Comparison of ENCODE assay signal across 42 cellular contexts in the genomic region with DNA sequence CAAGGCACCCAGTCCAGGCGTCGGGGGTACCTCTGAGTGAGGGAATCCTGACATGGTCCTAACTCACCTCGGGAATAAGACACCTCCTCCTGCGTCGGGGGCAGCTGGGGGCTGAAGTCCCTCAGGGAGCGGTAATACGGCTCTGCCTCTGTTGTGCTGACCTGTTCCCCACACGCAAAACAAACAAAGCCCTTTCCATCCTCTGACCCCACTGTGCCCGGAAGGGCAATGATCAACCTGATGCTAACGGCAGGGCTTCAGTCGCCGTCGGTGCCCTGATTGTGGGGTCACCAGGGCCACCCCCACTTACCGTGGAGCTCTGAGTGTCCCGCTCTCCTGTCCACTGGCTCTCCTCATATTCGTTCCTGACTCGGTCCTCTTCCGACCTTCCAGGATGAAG. TPM values are rescaled to one million over a fixed set of nuclear protein-coding genes. Genes with fewer than 3 reads are reported as not detected.
"Had no signal": no experiment of that assay in that cellular context is flagged by ENCODE, and none has a peak within 500 bp of the region (broad histone marks: within the 10 kb centered on the region; RNA-seq: fewer than 3 reads in every experiment).

No MANE protein-coding gene starts in this region.

- H3K27ac ChIP-seq: adrenal gland, ascending aorta, brain microvascular endothelial cell, breast epithelium, cardiac muscle cell had no signal

- ATAC-seq: activated naive CD4-positive, alpha-beta T cell treated with anti-CD3 and anti-CD28 coated beads, Interleukin-2, amount 50 U/mL, for 72 hours; activated naive CD8-positive, alpha-beta T cell treated with anti-CD3 and anti-CD28 coated beads, Interleukin-2, amount 50 U/mL, for 24 hours; activated T-cell treated with anti-CD3 and anti-CD28 coated beads, Interleukin-2, amount 50 U/mL, for 4 hours; activated T-cell treated with anti-CD3 and anti-CD28 coated beads, Interleukin-2, amount 50 U/mL, for 72 hours; activated T-helper 17 cell treated with anti-CD3 and anti-CD28 coated beads, Interleukin-2, amount 50 U/mL, for 72 hours had no signal

- H3K27ac Mint-ChIP-seq: activated naive CD4-positive, alpha-beta T cell treated with anti-CD3 and anti-CD28 coated beads for 36 hours; activated naive CD4-positive, alpha-beta T cell treated with anti-CD3 and anti-CD28 coated beads, Interleukin-2, amount 10 ng/mL, durations not matched to agents 7 days and 5 days; activated naive CD4-positive, alpha-beta T cell treated with anti-CD3 and anti-CD28 coated beads, Interleukin-2, amount 50 U/mL, for 24 hours; activated naive CD4-positive, alpha-beta T cell treated with anti-CD3 and anti-CD28 coated beads, Interleukin-2, amount 50 U/mL, for 72 hours; activated naive CD8-positive, alpha-beta T cell; activated naive CD8-positive, alpha-beta T cell treated with anti-CD3 and anti-CD28 coated beads for 36 hours; activated naive CD8-positive, alpha-beta T cell treated with anti-CD3 and anti-CD28 coated beads, Interleukin-2, amount 10 ng/mL, durations not matched to agents 7 days and 5 days; activated naive CD8-positive, alpha-beta T cell treated with anti-CD3 and anti-CD28 coated beads, Interleukin-2, amount 50 U/mL, for 24 hours; activated T-cell treated with anti-CD3 and anti-CD28 coated beads, Interleukin-2, amount 50 U/mL, for 24 hours; activated T-cell treated with anti-CD3 and anti-CD28 coated beads, Interleukin-2, amount 50 U/mL, for 72 hours; activated T-helper 1 cell treated with anti-CD3 and anti-CD28 coated beads, Interleukin-12 subunit alpha, Interleukin-12 subunit beta, Interleukin-2, Interleukin-4 antibody, amounts not matched to agents 30 ng/mL and 10 ng/mL and 1 ng/mL, durations not matched to agents 14 hours and 24 hours and 36 hours; activated T-helper 17 cell treated with anti-CD3 and anti-CD28 coated beads, Interleukin-2, amount 50 U/mL, for 72 hours; activated T-helper 2 cell treated with anti-CD3 and anti-CD28 coated beads, Interferon-gamma antibody, Interleukin-2, Interleukin-4, amounts not matched to agents 10 μg/mL and 5 μg/mL and 100 μg/mL, durations not matched to agents 14 hours and 24 hours and 36 hours; brain had no signal

- H3K4me3 ChIP-seq: adrenal gland, ascending aorta, body of pancreas, breast epithelium, cardiac muscle cell had no signal

- H3K36me3 Mint-ChIP-seq: activated naive CD4-positive, alpha-beta T cell treated with anti-CD3 and anti-CD28 coated beads, Interleukin-2, amount 10 ng/mL, durations not matched to agents 7 days and 5 days; activated naive CD4-positive, alpha-beta T cell treated with anti-CD3 and anti-CD28 coated beads, Interleukin-2, amount 50 U/mL, for 24 hours; activated naive CD4-positive, alpha-beta T cell treated with anti-CD3 and anti-CD28 coated beads, Interleukin-2, amount 50 U/mL, for 72 hours; activated naive CD8-positive, alpha-beta T cell; activated naive CD8-positive, alpha-beta T cell treated with anti-CD3 and anti-CD28 coated beads for 36 hours; activated naive CD8-positive, alpha-beta T cell treated with anti-CD3 and anti-CD28 coated beads, Interleukin-2, amount 10 ng/mL, durations not matched to agents 7 days and 5 days; brain had no signal

- H3K4me1 Mint-ChIP-seq: activated naive CD4-positive, alpha-beta T cell treated with anti-CD3 and anti-CD28 coated beads, Interleukin-2, amount 10 ng/mL, durations not matched to agents 7 days and 5 days; activated naive CD4-positive, alpha-beta T cell treated with anti-CD3 and anti-CD28 coated beads, Interleukin-2, amount 50 U/mL, for 24 hours; activated naive CD8-positive, alpha-beta T cell treated with anti-CD3 and anti-CD28 coated beads for 36 hours; activated naive CD8-positive, alpha-beta T cell treated with anti-CD3 and anti-CD28 coated beads, Interleukin-2, amount 10 ng/mL, durations not matched to agents 7 days and 5 days; activated naive CD8-positive, alpha-beta T cell treated with anti-CD3 and anti-CD28 coated beads, Interleukin-2, amount 50 U/mL, for 24 hours; activated T-helper 17 cell treated with anti-CD3 and anti-CD28 coated beads, Interleukin-2, amount 50 U/mL, for 72 hours; brain; central memory CD8-positive, alpha-beta T cell had no signal

- H3K4me1 ChIP-seq: adrenal gland, ascending aorta, breast epithelium had no signal

- H3K36me3 ChIP-seq: adrenal gland, ascending aorta, brain microvascular endothelial cell, breast epithelium, cardiac muscle cell had no signal

- H3K9me3 Mint-ChIP-seq: activated naive CD4-positive, alpha-beta T cell treated with anti-CD3 and anti-CD28 coated beads for 36 hours; activated naive CD4-positive, alpha-beta T cell treated with anti-CD3 and anti-CD28 coated beads, Interleukin-2, amount 10 ng/mL, durations not matched to agents 7 days and 5 days; activated naive CD4-positive, alpha-beta T cell treated with anti-CD3 and anti-CD28 coated beads, Interleukin-2, amount 50 U/mL, for 24 hours; activated naive CD4-positive, alpha-beta T cell treated with anti-CD3 and anti-CD28 coated beads, Interleukin-2, amount 50 U/mL, for 72 hours; activated naive CD8-positive, alpha-beta T cell treated with anti-CD3 and anti-CD28 coated beads for 36 hours; activated naive CD8-positive, alpha-beta T cell treated with anti-CD3 and anti-CD28 coated beads, Interleukin-2, amount 10 ng/mL, durations not matched to agents 7 days and 5 days; activated naive CD8-positive, alpha-beta T cell treated with anti-CD3 and anti-CD28 coated beads, Interleukin-2, amount 50 U/mL, for 24 hours; activated T-cell treated with anti-CD3 and anti-CD28 coated beads, Interleukin-2, amount 50 U/mL, for 24 hours; activated T-cell treated with anti-CD3 and anti-CD28 coated beads, Interleukin-2, amount 50 U/mL, for 4 hours; activated T-cell treated with anti-CD3 and anti-CD28 coated beads, Interleukin-2, amount 50 U/mL, for 72 hours; activated T-helper 1 cell treated with anti-CD3 and anti-CD28 coated beads, Interleukin-12 subunit alpha, Interleukin-12 subunit beta, Interleukin-2, Interleukin-4 antibody, amounts not matched to agents 30 ng/mL and 10 ng/mL and 1 ng/mL, durations not matched to agents 14 hours and 24 hours and 36 hours; activated T-helper 17 cell treated with anti-CD3 and anti-CD28 coated beads, Interleukin-2, amount 50 U/mL, for 72 hours; activated T-helper 2 cell treated with anti-CD3 and anti-CD28 coated beads, Interferon-gamma antibody, Interleukin-2, Interleukin-4, amounts not matched to agents 10 μg/mL and 5 μg/mL and 100 μg/mL, durations not matched to agents 14 hours and 24 hours and 36 hours; central memory CD8-positive, alpha-beta T cell had no signal

- FAIRE-seq: astrocyte had no signal

- DNase-seq: activated effector memory CD4-positive, alpha-beta T cell treated with anti-CD3 and anti-CD28 coated beads, Interleukin-2, amount 50 U/mL, for 16 hours; activated effector memory CD4-positive, alpha-beta T cell treated with Interleukin-2 at 50 U/mL for 16 hours; activated gamma-delta T cell; activated gamma-delta T cell treated with Interleukin-2 at 50 U/mL for 16 hours; activated naive CD4-positive, alpha-beta T cell; activated naive CD4-positive, alpha-beta T cell treated with anti-CD3 and anti-CD28 coated beads for 36 hours; activated naive CD4-positive, alpha-beta T cell treated with anti-CD3 and anti-CD28 coated beads, Interleukin-2, amount 10 ng/mL, durations not matched to agents 7 days and 5 days; activated naive CD4-positive, alpha-beta T cell treated with anti-CD3 and anti-CD28 coated beads, Interleukin-2, amount 50 U/mL, for 16 hours; activated naive CD4-positive, alpha-beta T cell treated with Interleukin-2 at 50 U/mL for 16 hours; activated naive CD8-positive, alpha-beta T cell treated with anti-CD3 and anti-CD28 coated beads for 36 hours; activated naive CD8-positive, alpha-beta T cell treated with anti-CD3 and anti-CD28 coated beads, Interleukin-2, amount 10 ng/mL, durations not matched to agents 7 days and 5 days; activated naive CD8-positive, alpha-beta T cell treated with anti-CD3 and anti-CD28 coated beads, Interleukin-2, amount 50 U/mL, for 24 hours; activated T-cell treated with anti-CD3 and anti-CD28 coated beads for 4 hours; activated T-cell treated with anti-CD3 and anti-CD28 coated beads, Interleukin-2, amount 50 U/mL, for 1 hour; activated T-cell treated with anti-CD3 and anti-CD28 coated beads, Interleukin-2, amount 50 U/mL, for 24 hours; activated T-cell treated with anti-CD3 and anti-CD28 coated beads, Interleukin-2, amount 50 U/mL, for 4 hours; activated T-cell treated with anti-CD3 and anti-CD28 coated beads, Interleukin-2, amount 50 U/mL, for 48 hours; activated T-cell treated with anti-CD3 and anti-CD28 coated beads, Interleukin-2, amount 50 U/mL, for 72 hours; adrenal gland; amniotic stem cell; amygdala; anterior cingulate cortex; aorta; body of pancreas; brain microvascular endothelial cell; caudate nucleus; central memory CD4-positive, alpha-beta T cell; cerebellar nuclear complex had no signal

- H3K27me3 ChIP-seq: ascending aorta, body of pancreas, brain microvascular endothelial cell had no signal

- H3K4me3 Mint-ChIP-seq: activated naive CD4-positive, alpha-beta T cell treated with anti-CD3 and anti-CD28 coated beads for 36 hours; activated naive CD4-positive, alpha-beta T cell treated with anti-CD3 and anti-CD28 coated beads, Interleukin-2, amount 10 ng/mL, durations not matched to agents 7 days and 5 days; activated naive CD4-positive, alpha-beta T cell treated with anti-CD3 and anti-CD28 coated beads, Interleukin-2, amount 50 U/mL, for 24 hours; activated naive CD8-positive, alpha-beta T cell; activated naive CD8-positive, alpha-beta T cell treated with anti-CD3 and anti-CD28 coated beads for 36 hours; activated naive CD8-positive, alpha-beta T cell treated with anti-CD3 and anti-CD28 coated beads, Interleukin-2, amount 10 ng/mL, durations not matched to agents 7 days and 5 days; activated naive CD8-positive, alpha-beta T cell treated with anti-CD3 and anti-CD28 coated beads, Interleukin-2, amount 50 U/mL, for 24 hours; activated T-cell treated with anti-CD3 and anti-CD28 coated beads, Interleukin-2, amount 50 U/mL, for 24 hours; activated T-cell treated with anti-CD3 and anti-CD28 coated beads, Interleukin-2, amount 50 U/mL, for 4 hours; activated T-cell treated with anti-CD3 and anti-CD28 coated beads, Interleukin-2, amount 50 U/mL, for 72 hours; activated T-helper 1 cell treated with anti-CD3 and anti-CD28 coated beads, Interleukin-12 subunit alpha, Interleukin-12 subunit beta, Interleukin-2, Interleukin-4 antibody, amounts not matched to agents 30 ng/mL and 10 ng/mL and 1 ng/mL, durations not matched to agents 14 hours and 24 hours and 36 hours; activated T-helper 17 cell treated with anti-CD3 and anti-CD28 coated beads, Interleukin-2, amount 50 U/mL, for 72 hours; brain; central memory CD8-positive, alpha-beta T cell had no signal

- H3K9me3 ChIP-seq: adrenal gland, ascending aorta, body of pancreas, breast epithelium had no signal

RNA-seq across cellular contexts. Expression of a gene that starts 18.3 kb away (rescaled TPM):
- total RNA-seq: activated naive CD4-positive, alpha-beta T cell treated with anti-CD3 and anti-CD28 coated beads for 36 hours; activated naive CD4-positive, alpha-beta T cell treated with anti-CD3 and anti-CD28 coated beads, Interleukin-2, amount 50 U/mL, for 72 hours; activated naive CD8-positive, alpha-beta T cell treated with anti-CD3 and anti-CD28 coated beads for 36 hours; activated naive CD8-positive, alpha-beta T cell treated with anti-CD3 and anti-CD28 coated beads, Interleukin-2, amount 10 ng/mL, durations not matched to agents 7 days and 5 days; activated T-cell treated with anti-CD3 and anti-CD28 coated beads, Interleukin-2, amount 50 U/mL, for 4 hours; activated T-cell treated with anti-CD3 and anti-CD28 coated beads, Interleukin-2, amount 50 U/mL, for 72 hours; activated T-helper 1 cell treated with anti-CD3 and anti-CD28 coated beads, Interleukin-12 subunit alpha, Interleukin-12 subunit beta, Interleukin-2, Interleukin-4 antibody, amounts not matched to agents 30 ng/mL and 10 ng/mL and 1 ng/mL, durations not matched to agents 14 hours and 24 hours and 36 hours; activated T-helper 2 cell treated with anti-CD3 and anti-CD28 coated beads, Interferon-gamma antibody, Interleukin-2, Interleukin-4, amounts not matched to agents 10 μg/mL and 5 μg/mL and 100 μg/mL, durations not matched to agents 14 hours and 24 hours and 36 hours; aorta; ascending aorta; astrocyte; breast epithelium; bronchial epithelial cell; cardiac septum had no signal
- polyA plus RNA-seq: aorta, cardiac muscle cell had no signal

RNA-seq across cellular contexts. Expression of a gene that starts 21.3 kb away (rescaled TPM):
- total RNA-seq: aorta, ascending aorta, astrocyte, bronchial epithelial cell, cardiac septum had no signal
- polyA plus RNA-seq: adrenal gland, aorta had no signal

RNA-seq across cellular contexts. Expression of a gene that starts 25.7 kb away (rescaled TPM):
- total RNA-seq: aorta, ascending aorta, bronchial epithelial cell, cardiac septum had no signal
